1 cellular context compared by ENCODE assay signal in genomic region chr21:17523979-17524494, GRCh38. TPM values are rescaled to one million over a fixed set of nuclear protein-coding genes. Genes with fewer than 3 reads are reported as not detected.
"Had no signal": no experiment of that assay in that cellular context is flagged by ENCODE, and none has a peak within 500 bp of the region (broad histone marks: within the 10 kb centered on the region; RNA-seq: fewer than 3 reads in every experiment).

No MANE protein-coding gene starts in this region.

RNA-seq across cellular contexts. Expression of gene CXADR, which starts 11.2 kb away (rescaled TPM):
- total RNA-seq: LHCN-M2 had no signal
